Comparison of ENCODE assay signal across 9 cellular contexts in the genomic region with DNA sequence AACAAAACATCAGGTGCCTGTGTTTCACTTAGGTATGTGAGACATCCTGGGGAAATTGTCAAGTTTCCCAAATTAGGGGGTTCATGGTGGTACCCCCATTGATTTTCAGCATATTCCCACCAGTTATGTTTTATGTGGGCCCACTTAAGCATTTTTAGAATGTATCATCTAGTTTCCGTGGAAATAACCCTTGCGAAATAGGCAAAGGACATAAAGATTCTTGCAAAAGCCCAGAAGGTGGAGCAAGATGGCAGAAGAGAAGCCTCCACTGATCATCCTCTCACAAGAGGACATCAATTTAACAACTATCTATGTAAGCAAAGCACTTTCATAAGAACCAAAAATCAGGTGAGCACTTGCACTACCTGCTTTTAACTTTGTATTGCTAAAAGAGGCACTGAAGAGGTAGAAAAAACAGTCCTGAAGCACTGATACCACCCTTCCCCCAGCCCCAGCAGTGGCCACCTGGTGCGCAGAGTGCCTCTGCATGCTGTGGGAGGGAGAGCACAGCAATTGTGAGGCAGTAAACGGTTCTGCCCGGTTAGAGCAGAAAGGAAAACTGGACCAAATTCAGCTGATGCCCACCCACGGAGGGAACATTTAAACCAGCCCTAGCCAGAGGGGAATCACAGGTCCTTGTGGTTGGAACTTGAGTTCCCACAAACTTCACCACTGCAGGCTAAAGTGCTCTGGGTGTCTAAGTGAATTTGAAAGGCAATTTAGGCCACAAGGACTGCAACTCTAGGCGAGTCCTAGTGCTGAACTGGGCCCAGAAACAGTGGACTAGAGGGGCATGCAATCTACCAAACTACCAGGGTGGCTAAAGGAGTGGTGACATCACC. TPM values are rescaled to one million over a fixed set of nuclear protein-coding genes. Genes with fewer than 3 reads are reported as not detected.
DNase-seq lines count a peak whose midpoint lies in the region; ATAC-seq, FAIRE-seq and TF ChIP-seq lines count a peak whose summit lies in the region.
"Had no signal": no experiment of that assay in that cellular context is flagged by ENCODE, and none has a peak within 500 bp of the region (broad histone marks: within the 10 kb centered on the region; RNA-seq: fewer than 3 reads in every experiment).

No MANE protein-coding gene starts in this region.

- no peak overlapping the region for H2BK120ac ChIP-seq in mesendoderm (ENCODE audit: low read depth, low read length)

- H3K4ac ChIP-seq in mesendoderm (ENCODE audit: low read depth, low read length): no peak overlapping the region

- H3K4me1 ChIP-seq in HCT116 (ENCODE audit: control insufficient read depth in 1 of 2, insufficient read depth in 2 of 2, low read length in 2 of 2) (no peaks in the 10 kb centered on the region), mesendoderm (ENCODE audit: control insufficient read depth, low read depth, low read length) (no peaks in the 10 kb centered on the region)

- RAD21 ChIA-PET in HCT116 (lab: Charles Lee; ENCODE audit: low non-redundant PET in 1 of 2, low total read pairs in 2 of 2, uncharacterized antibody in 2 of 2, unreplicated experiment in 2 of 2): no interaction called here

- H3K4me1 Mint-ChIP-seq in T-helper 1 cell treated with Interleukin-12 subunit alpha and Interleukin-12 subunit beta and Interleukin-4 antibody, amounts not matched to agents 30 μg/mL and 1 μg/mL, for 36 hours (ENCODE audit: low read depth): peaks cover 62% of the 10 kb centered on the region

- POLR2A ChIA-PET in HCT116 (lab: Charles Lee): no interaction called here

- intact Hi-C loops in HCT116 (cut with micrococcal nuclease): no loop called here

- no peak overlapping the region for H2BK5ac ChIP-seq in mesendoderm (ENCODE audit: low read length)

- H3K36me3 ChIP-seq in HCT116 (ENCODE audit: control insufficient read depth in 1 of 2, insufficient read depth in 2 of 2, low read length in 2 of 2) (no peaks in the 10 kb centered on the region), mesendoderm (ENCODE audit: control insufficient read depth, insufficient read depth, low read length) (no peaks in the 10 kb centered on the region)

- TF ChIP-seq POLR2A in HCT116 (IDR thresholded peaks at IDR 0.05; ENCODE audit: borderline replicate concordance, extremely low read depth, insufficient read depth, insufficient read length) (no peak), H54 (IDR thresholded peaks at IDR 0.05; ENCODE audit: low read depth, low read length) (no peak)

- no peaks in the 10 kb centered on the region for H3K79me2 ChIP-seq in HCT116 (ENCODE audit: insufficient read depth, low read length)
- H3K79me2 ChIP-seq in mesendoderm (ENCODE audit: control insufficient read depth, insufficient read depth, low read length): no peaks in the 10 kb centered on the region

- H3K9ac ChIP-seq in HCT116 (ENCODE audit: low read length) (no peak overlapping the region), mesendoderm (ENCODE audit: low read length) (no peak overlapping the region)

- no peaks in the 10 kb centered on the region for H3K9me2 ChIP-seq in HCT116 (ENCODE audit: insufficient read depth)

- H3K79me1 ChIP-seq in mesendoderm (ENCODE audit: low read length): no peaks in the 10 kb centered on the region

- TF ChIP-seq CTCF in HCT116 (IDR thresholded peaks at IDR 0.05 in 2 of 3, conservative IDR thresholded peaks at IDR 0.05 in 1 of 3; ENCODE audit: borderline replicate concordance in 1 of 3, insufficient read depth in 1 of 3, low read depth in 2 of 3, low read length in 2 of 3): no peak

- H3K4me3 ChIP-seq in HCT116 (replicated peaks in 1 of 2; ENCODE audit: low read depth in 1 of 2, low read length in 2 of 2): no peak overlapping the region
- H3K4me3 ChIP-seq in mesendoderm (ENCODE audit: low read length): no peak overlapping the region

- no peak for ATAC-seq in HCT116

- 0 out of 4 replicates have a peak, but pooled peaks cover 0 to under 1% of the 10 kb centered on the region in 2 experiments for H3K9me3 ChIP-seq in HCT116 (ENCODE audit: control insufficient read depth in 1 of 2, insufficient read depth in 1 of 2, low read depth in 1 of 2, low read length in 2 of 2)

- H4K5ac ChIP-seq in mesendoderm (ENCODE audit: low read length): no peak overlapping the region

- no TSS peak for BruUV-seq in HCT116 (replicated peaks; lab: Mats Ljungman, UMichigan)

- H3K27me3 ChIP-seq in HCT116 (ENCODE audit: insufficient read depth, low read length): no peaks in the 10 kb centered on the region
- no peaks in the 10 kb centered on the region for H3K27me3 ChIP-seq in mesendoderm (ENCODE audit: insufficient read depth, low read length, poor library complexity)

- H3K36me3 Mint-ChIP-seq in T-helper 1 cell treated with Interleukin-12 subunit alpha and Interleukin-12 subunit beta and Interleukin-4 antibody, amounts not matched to agents 30 μg/mL and 1 μg/mL, for 36 hours (ENCODE audit: low read depth): peaks cover 27% of the 10 kb centered on the region

- no peak overlapping the region for H2AK5ac ChIP-seq in mesendoderm (ENCODE audit: low read length)

- no CpG with 5 or more reads among the region's 7 CpGs for WGBS in mesendoderm (ENCODE audit: extremely low coverage, insufficient coverage, low lambda C conversion rate)

- no peak overlapping the region for H2BK15ac ChIP-seq in mesendoderm (replicated peaks; ENCODE audit: low read depth)

- DNase-seq in T-helper 1 cell (no peak), HCT116 (ENCODE audit: low read depth, low spot score) (no peak), NAMALWA (ENCODE audit: low spot score) (peak; percentile 47), mesendoderm (peak; percentile 23), NCI-H1092 treated with DMSO at 0.1 percent for 48 hours (lab: John Stamatoyannopoulos, UW) (no peak), H54 (ENCODE audit: insufficient read length, low spot score) (no peak), HUDEP-2 (lab: John Stamatoyannopoulos, UW; ENCODE audit: unreplicated experiment in 76 of 76) (no peak)

- H4K20me1 ChIP-seq in HCT116 (ENCODE audit: insufficient read depth): no peaks in the 10 kb centered on the region

- no peak for TF ChIP-seq RAD21 in HCT116 (IDR thresholded peaks at IDR 0.05; ENCODE audit: low read depth)

- no peak overlapping the region for H2AFZ ChIP-seq in HCT116 (ENCODE audit: low read depth, low read length, poor library complexity, severe bottlenecking)

- no peaks in the 10 kb centered on the region for H3K9me3 Mint-ChIP-seq in T-helper 1 cell treated with Interleukin-12 subunit alpha and Interleukin-12 subunit beta and Interleukin-4 antibody, amounts not matched to agents 30 μg/mL and 1 μg/mL, for 36 hours

- CTCF ChIA-PET in HCT116 (lab: Charles Lee): no interaction called here

- no peak overlapping the region for H3K56ac ChIP-seq in mesendoderm (ENCODE audit: low read length)

- no peak overlapping the region for H3K27ac ChIP-seq in HCT116 (ENCODE audit: low read depth, low read length)
- no peak overlapping the region for H3K27ac ChIP-seq in mesendoderm (ENCODE audit: low read depth, low read length)

- H3K27me3 Mint-ChIP-seq in T-helper 1 cell treated with Interleukin-12 subunit alpha and Interleukin-12 subunit beta and Interleukin-4 antibody, amounts not matched to agents 30 μg/mL and 1 μg/mL, for 36 hours (ENCODE audit: low read depth): no peaks in the 10 kb centered on the region

- no peak overlapping the region for H4K8ac ChIP-seq in mesendoderm (ENCODE audit: low read depth, low read length)

- no peak overlapping the region for H3K4me2 ChIP-seq in HCT116 (ENCODE audit: low read length)
- no peak overlapping the region for H3K4me2 ChIP-seq in mesendoderm (ENCODE audit: low read length)

- no peak overlapping the region for H3K4me3 Mint-ChIP-seq in T-helper 1 cell treated with Interleukin-12 subunit alpha and Interleukin-12 subunit beta and Interleukin-4 antibody, amounts not matched to agents 30 μg/mL and 1 μg/mL, for 36 hours

- peak overlapping the region; percentile 41 for H3K27ac Mint-ChIP-seq in T-helper 1 cell treated with Interleukin-12 subunit alpha and Interleukin-12 subunit beta and Interleukin-4 antibody, amounts not matched to agents 30 μg/mL and 1 μg/mL, for 36 hours

- no peak for FAIRE-seq in H54 (lab: Jason Lieb, UNC)

- no peak overlapping the region for H3K18ac ChIP-seq in mesendoderm (ENCODE audit: low read length)

- no peak overlapping the region for H3K23ac ChIP-seq in mesendoderm (ENCODE audit: low read length)

TF ChIP-seq in HCT116, 20 proteins besides CTCF, POLR2A, EP300 and RAD21:
- TF ChIP-seq FOSL1 (IDR thresholded peaks at IDR 0.05; ENCODE audit: low read depth): no peak
- peak; percentile 12; the same call in 1 of the 2 replicates for TF ChIP-seq CEBPB (IDR thresholded peaks at IDR 0.05; ENCODE audit: low read depth)

RNA-seq across cellular contexts. Expression of gene MCOLN2, which starts 23.2 kb away (rescaled TPM):
- 11.3 TPM for total RNA-seq in HCT116 (2021; ENCODE audit: unreplicated experiment)
- polyA plus RNA-seq in HCT116 (2012): 2.8 and 3.6 TPM in 2 replicates
- polyA plus RNA-seq in mesendoderm (2013, experiment 1 of 2): 0.32 TPM
- 0.45 TPM for polyA plus RNA-seq in mesendoderm (2013, experiment 2 of 2)
- total RNA-seq: skeletal muscle tissue had no signal

Comparison
In these comparisons a context has a peak if more than half of its experiments do, and no peak if none do; other contexts are left out.
1. DNase-seq: peak in NAMALWA (single experiment) and mesendoderm (single experiment); none in T-helper 1 cell (0 of 5), HCT116 (single experiment), NCI-H1092 treated with DMSO at 0.1 percent for 48 hours (single experiment), H54 (single experiment) and HUDEP-2 (0 of 76).